8 cellular contexts compared by ENCODE assay signal in the genomic region with DNA sequence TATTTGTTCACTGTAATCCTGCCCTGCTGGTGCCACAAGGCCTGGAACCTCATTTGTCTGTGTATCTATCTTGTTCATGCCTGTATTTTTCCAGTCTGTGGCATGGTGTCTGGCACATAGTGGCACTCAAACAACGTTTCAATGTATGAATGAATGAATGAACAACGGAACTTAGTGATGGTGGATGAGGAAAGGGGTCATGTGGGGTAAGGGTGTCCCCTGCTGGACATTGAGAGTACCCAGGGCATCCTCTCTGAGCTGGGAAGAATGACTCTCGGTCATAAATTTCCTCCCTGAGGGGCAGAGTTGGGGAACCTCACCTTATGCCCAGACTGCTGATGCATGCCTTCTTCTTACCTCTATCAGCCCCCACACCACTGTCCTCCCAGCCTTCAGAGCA. TPM values are rescaled to one million over a fixed set of nuclear protein-coding genes. Genes with fewer than 3 reads are reported as not detected.
DNase-seq lines count a peak whose midpoint lies in the region; ATAC-seq and TF ChIP-seq lines count a peak whose summit lies in the region.

No MANE protein-coding gene starts in this region.

- TF ChIP-seq CTCF in BE2C (IDR thresholded peaks at IDR 0.05; ENCODE audit: low read depth, low read length), result peak; percentile 53
- peak; percentile 64 for TF ChIP-seq CTCF in GM13977 (IDR thresholded peaks at IDR 0.05; ENCODE audit: extremely low read depth, insufficient read depth, missing control alignments)
- no peak for TF ChIP-seq CTCF in vagina (IDR thresholded peaks at IDR 0.05)

- ATAC-seq in central memory CD8-positive, alpha-beta T cell (replicated peaks; ENCODE audit: extremely low read depth, poor library complexity, severe bottlenecking), result peak; percentile 72
- ATAC-seq in naive thymus-derived CD8-positive, alpha-beta T cell, result peak; percentile 72 to 79
- ATAC-seq in GM21717 (IDR thresholded peaks at IDR 0.05; ENCODE audit: unreplicated experiment), result no peak

- H3K27ac Mint-ChIP-seq in central memory CD8-positive, alpha-beta T cell (ENCODE audit: low read depth), result peak overlapping the region; percentile 45
- H3K27ac Mint-ChIP-seq in naive thymus-derived CD8-positive, alpha-beta T cell, result peak overlapping the region in 2 of 10 donors; percentile 5 to 41

- H3K4me3 ChIP-seq in BE2C (ENCODE audit: low read depth, low read length), result no peak overlapping the region
- H3K4me3 ChIP-seq in SJCRH30, result no peak overlapping the region
- no peak overlapping the region for H3K4me3 ChIP-seq in vagina

- no peaks in the 10 kb centered on the region for H3K27me3 ChIP-seq in BE2C
- H3K27me3 ChIP-seq in SJCRH30, result peaks cover 6% of the 10 kb centered on the region; the same call in 1 of the 2 replicates
- no peaks in the 10 kb centered on the region for H3K27me3 ChIP-seq in vagina

- intact Hi-C loops in vagina (cut with DNase I), result no loop called here

- no peak overlapping the region for H3K27ac ChIP-seq in SJCRH30
- no peak overlapping the region for H3K27ac ChIP-seq in vagina

- in situ Hi-C loops in GM13977 (cut with MboI; ENCODE audit: low pct_unique_long_range_greater_than_20kb, low sequenced_read_pairs, unreplicated experiment), result no loop called here

- no peaks in the 10 kb centered on the region for H3K36me3 ChIP-seq in BE2C
- no peaks in the 10 kb centered on the region for H3K36me3 ChIP-seq in SJCRH30
- no peaks in the 10 kb centered on the region for H3K36me3 ChIP-seq in vagina

- H3K36me3 Mint-ChIP-seq in central memory CD8-positive, alpha-beta T cell (ENCODE audit: insufficient read depth), result peaks cover 2% of the 10 kb centered on the region
- H3K36me3 Mint-ChIP-seq in naive thymus-derived CD8-positive, alpha-beta T cell, result no peaks in the 10 kb centered on the region

- H3K4me1 ChIP-seq in BE2C, result no peaks in the 10 kb centered on the region
- H3K4me1 ChIP-seq in SJCRH30, result peaks cover 3% of the 10 kb centered on the region; the same call in 1 of the 2 replicates
- H3K4me1 ChIP-seq in vagina, result no peaks in the 10 kb centered on the region

- H3K27me3 Mint-ChIP-seq in central memory CD8-positive, alpha-beta T cell, result peaks cover 10% of the 10 kb centered on the region
- H3K27me3 Mint-ChIP-seq in naive thymus-derived CD8-positive, alpha-beta T cell, result peaks cover 0 to 2% (median 0%) of the 10 kb centered on the region in 5 donors

- DNase-seq in BE2C, result no peak
- DNase-seq in GM13977 (ENCODE audit: low spot score), result no peak
- peak; percentile 31 to 56 for DNase-seq in SJCRH30
- DNase-seq in central memory CD8-positive, alpha-beta T cell (ENCODE audit: low spot score in 2 of 2), result peak; percentile 30 to 32
- DNase-seq in naive thymus-derived CD8-positive, alpha-beta T cell, result peak in 8 of 10 donors; percentile 9 to 73 (median 36)
- DNase-seq in vagina (ENCODE audit: extremely low spot score in 2 of 2), result no peak
- DNase-seq in NCI-H2029 treated with DMSO at 0.1 percent for 48 hours (lab: John Stamatoyannopoulos, UW), result no peak

- peaks cover 21% of the 10 kb centered on the region for H3K4me1 Mint-ChIP-seq in central memory CD8-positive, alpha-beta T cell
- peaks cover 14 to 42% (median 32%) of the 10 kb centered on the region in 4 donors for H3K4me1 Mint-ChIP-seq in naive thymus-derived CD8-positive, alpha-beta T cell

- no peak overlapping the region for H3K4me3 Mint-ChIP-seq in central memory CD8-positive, alpha-beta T cell
- peak overlapping the region in 4 of 10 donors; percentile 10 to 29 (median 20) for H3K4me3 Mint-ChIP-seq in naive thymus-derived CD8-positive, alpha-beta T cell

- POLR2A ChIA-PET in naive thymus-derived CD8-positive, alpha-beta T cell (lab: Charles Lee), result interaction anchor here (1.3 to 1.8 kb wide), 4 partner anchors 13 to 70 kb away, joined by 3 to 9 read pairs (median 5); no protein-coding TSS in a partner anchor

- no peak for TF ChIP-seq POLR2A in vagina (IDR thresholded peaks at IDR 0.05)

- H3K9me3 Mint-ChIP-seq in central memory CD8-positive, alpha-beta T cell, result no peaks in the 10 kb centered on the region
- H3K9me3 Mint-ChIP-seq in naive thymus-derived CD8-positive, alpha-beta T cell, result no peaks in the 10 kb centered on the region

- H3K9me3 ChIP-seq in BE2C (no peaks in the 10 kb centered on the region), SJCRH30 (replicated peaks) (no peaks in the 10 kb centered on the region), vagina (no peaks in the 10 kb centered on the region)

RNA-seq across cellular contexts. Expression of gene ZNF683, which starts 18.9 kb away (rescaled TPM):
- not detected for polyA plus RNA-seq in BE2C (2012; ENCODE audit: insufficient read depth, insufficient read length, low read depth)
- not detected in 2 replicates for total RNA-seq in SJCRH30 (2014; rRNA removed; shearing (Covaris generic))
- 1 to 10 TPM; 2.1 to 2.4 TPM for total RNA-seq in naive thymus-derived CD8-positive, alpha-beta T cell
- polyA plus RNA-seq in naive thymus-derived CD8-positive, alpha-beta T cell, result 1 to 10 TPM in 2 of 3 donors, under 1 TPM in 1; 0.42 to 6.3 (median 3.1) TPM
- not detected for total RNA-seq in vagina

RNA-seq across cellular contexts. Expression of gene LIN28A, which starts 19.2 kb away (rescaled TPM):
- polyA plus RNA-seq in BE2C (2012; ENCODE audit: insufficient read depth, insufficient read length, low read depth), result 0.11 TPM
- not detected in 2 replicates for total RNA-seq in SJCRH30 (2014; rRNA removed; shearing (Covaris generic))
- not detected for total RNA-seq in naive thymus-derived CD8-positive, alpha-beta T cell
- not detected for polyA plus RNA-seq in naive thymus-derived CD8-positive, alpha-beta T cell
- total RNA-seq in vagina, result not detected

RNA-seq across cellular contexts. Expression of gene CRYBG2, which starts 37.5 kb away (rescaled TPM):
- polyA plus RNA-seq in BE2C (2012; ENCODE audit: insufficient read depth, insufficient read length, low read depth), result not detected
- total RNA-seq in SJCRH30 (2014; rRNA removed; shearing (Covaris generic)), result not detected in 2 replicates
- total RNA-seq in naive thymus-derived CD8-positive, alpha-beta T cell, result under 1 TPM; 0.74 to 0.75 TPM
- polyA plus RNA-seq in naive thymus-derived CD8-positive, alpha-beta T cell, result under 1 TPM in 2 of 3 donors, not detected in 1; 0.07 to 0.55 TPM
- total RNA-seq in vagina, result 67.0 TPM

RNA-seq across cellular contexts. Expression of gene DHDDS, which starts 40.7 kb away (rescaled TPM):
- polyA plus RNA-seq in BE2C (2012; ENCODE audit: insufficient read depth, insufficient read length, low read depth), result 19.0 TPM
- total RNA-seq in SJCRH30 (2014; rRNA removed; shearing (Covaris generic)), result 36.6 and 43.7 TPM in 2 replicates
- 10 to 100 TPM; 35.5 to 36.5 TPM for total RNA-seq in naive thymus-derived CD8-positive, alpha-beta T cell
- polyA plus RNA-seq in naive thymus-derived CD8-positive, alpha-beta T cell, result 10 to 100 TPM; 15.1 to 20.7 (median 18.6) TPM
- 24.8 TPM for total RNA-seq in vagina

Comparison
In these comparisons a context has a peak if more than half of its experiments do, and no peak if none do; other contexts are left out.
1. DNase-seq: peak in SJCRH30 (2 of 2), central memory CD8-positive, alpha-beta T cell (2 of 2) and naive thymus-derived CD8-positive, alpha-beta T cell (8 of 10); none in BE2C (single experiment), GM13977 (single experiment), vagina (0 of 2) and NCI-H2029 treated with DMSO at 0.1 percent for 48 hours (single experiment).
2. CTCF ChIP-seq: peak in BE2C (single experiment) and GM13977 (single experiment); none in vagina (0 of 3).
3. RNA of gene CRYBG2, which starts 37.5 kb away (total RNA-seq): 67.0 TPM in vagina (single experiment); 0.74 to 0.75 TPM in naive thymus-derived CD8-positive, alpha-beta T cell and not detected in SJCRH30; every median in the first group is over 10 times any median in the second.